30 cellular contexts compared by ENCODE assay signal in the genomic region with DNA sequence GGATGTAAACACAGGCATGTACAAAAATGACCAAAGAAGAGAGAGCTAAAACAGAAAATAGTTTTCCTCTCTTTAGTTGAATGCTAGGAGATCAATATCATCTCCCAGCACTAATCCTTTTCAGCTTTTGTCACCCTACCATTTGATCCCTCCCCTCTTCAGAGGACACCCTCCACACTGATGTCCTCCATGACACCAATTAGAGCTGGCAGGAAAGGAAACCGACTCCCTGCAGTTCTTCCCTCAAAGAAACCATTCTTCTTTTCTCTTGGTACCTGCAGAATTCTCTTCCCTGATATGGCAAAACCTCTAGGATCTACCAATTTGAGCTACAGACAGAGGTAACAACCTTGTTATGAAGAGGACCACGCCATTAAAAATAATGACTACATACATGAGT. TPM values are rescaled to one million over a fixed set of nuclear protein-coding genes. Genes with fewer than 3 reads are reported as not detected.
"Had no signal": no experiment of that assay in that cellular context is flagged by ENCODE, and none has a peak within 500 bp of the region (broad histone marks: within the 10 kb centered on the region; RNA-seq: fewer than 3 reads in every experiment).

No MANE protein-coding gene starts in this region.

- H3K9me3 Mint-ChIP-seq: activated CD4-positive, alpha-beta memory T cell treated with anti-CD3 and anti-CD28 coated beads, Interleukin-2, amount 10 ng/mL, durations not matched to agents 7 days and 5 days; activated naive CD4-positive, alpha-beta T cell treated with anti-CD3 and anti-CD28 coated beads, Interleukin-2, amount 50 U/mL, for 24 hours; activated naive CD8-positive, alpha-beta T cell treated with anti-CD3 and anti-CD28 coated beads, Interleukin-2, amount 50 U/mL, for 24 hours; activated T-helper 2 cell treated with anti-CD3 and anti-CD28 coated beads, Interferon-gamma antibody, Interleukin-2, Interleukin-4, amounts not matched to agents 10 μg/mL and 5 μg/mL and 100 μg/mL, durations not matched to agents 14 hours and 24 hours and 36 hours; T-cell had no signal

- H3K27ac Mint-ChIP-seq: activated CD4-positive, alpha-beta memory T cell treated with anti-CD3 and anti-CD28 coated beads, Interleukin-2, amount 10 ng/mL, durations not matched to agents 7 days and 5 days; activated CD4-positive, alpha-beta T cell treated with anti-CD3 and anti-CD28 coated beads for 36 hours; activated naive CD4-positive, alpha-beta T cell treated with anti-CD3 and anti-CD28 coated beads, Interleukin-2, amount 50 U/mL, for 24 hours; activated naive CD8-positive, alpha-beta T cell treated with anti-CD3 and anti-CD28 coated beads, Interleukin-2, amount 50 U/mL, for 24 hours; activated T-helper 2 cell treated with anti-CD3 and anti-CD28 coated beads, Interferon-gamma antibody, Interleukin-2, Interleukin-4, amounts not matched to agents 10 μg/mL and 5 μg/mL and 100 μg/mL, durations not matched to agents 14 hours and 24 hours and 36 hours; T-cell had no signal

- ATAC-seq: activated CD4-positive, alpha-beta T cell treated with anti-CD3 and anti-CD28 coated beads for 36 hours; activated naive CD8-positive, alpha-beta T cell treated with anti-CD3 and anti-CD28 coated beads, Interleukin-2, amount 50 U/mL, for 24 hours; Panc1; Right ventricle myocardium inferior; T-cell had no signal

- H3K36me3 ChIP-seq: brain microvascular endothelial cell, cardiac muscle cell had no signal

- H3K4me3 ChIP-seq: cardiac muscle cell, SK-N-MC had no signal

- H3K4me3 Mint-ChIP-seq: activated CD4-positive, alpha-beta memory T cell treated with anti-CD3 and anti-CD28 coated beads, Interleukin-2, amount 10 ng/mL, durations not matched to agents 7 days and 5 days; activated CD4-positive, alpha-beta T cell treated with anti-CD3 and anti-CD28 coated beads for 36 hours; activated naive CD4-positive, alpha-beta T cell treated with anti-CD3 and anti-CD28 coated beads, Interleukin-2, amount 50 U/mL, for 24 hours; activated naive CD8-positive, alpha-beta T cell treated with anti-CD3 and anti-CD28 coated beads, Interleukin-2, amount 50 U/mL, for 24 hours; T-cell had no signal

- H3K36me3 Mint-ChIP-seq: activated naive CD4-positive, alpha-beta T cell treated with anti-CD3 and anti-CD28 coated beads, Interleukin-2, amount 50 U/mL, for 24 hours; T-cell had no signal

- H3K27me3 ChIP-seq: brain microvascular endothelial cell, cardiac muscle cell had no signal

- H3K27ac ChIP-seq: brain microvascular endothelial cell, cardiac muscle cell, SK-N-MC, VCaP had no signal

- DNase-seq: activated CD4-positive, alpha-beta memory T cell treated with anti-CD3 and anti-CD28 coated beads, Interleukin-2, amount 10 ng/mL, durations not matched to agents 7 days and 5 days; activated CD4-positive, alpha-beta T cell treated with anti-CD3 and anti-CD28 coated beads for 36 hours; activated CD4-positive, alpha-beta T cell treated with anti-CD3 and anti-CD28 coated beads, Interleukin-2, amount 50 U/mL, for 1 hour; activated CD4-positive, CD25-positive, alpha-beta regulatory T cell; activated naive CD8-positive, alpha-beta T cell treated with anti-CD3 and anti-CD28 coated beads, Interleukin-2, amount 50 U/mL, for 24 hours; activated T-cell treated with anti-CD3 and anti-CD28 coated beads for 4 hours; activated T-cell treated with anti-CD3 and anti-CD28 coated beads, Interleukin-2, amount 50 U/mL, for 48 hours; amygdala; brain microvascular endothelial cell; Kasumi-1; KBM-7; NCI-H1048; NCI-H146; NCI-H187 treated with DMSO at 0.1 percent for 48 hours; NCI-H2081 treated with DMSO at 0.1 percent for 48 hours; NCI-H345; NCI-H510A; NCI-H526 treated with DMSO at 0.1 percent for 48 hours; NK-92 treated with Interleukin-12 subunit alpha and Interleukin-12 subunit beta, amount 100 ng/mL, for 24 hours; OCI-M1; RPMI8226; T-cell had no signal

RNA-seq across cellular contexts. Expression of a gene that starts 5.3 kb away (rescaled TPM):
- total RNA-seq: activated CD8-positive, alpha-beta memory T cell treated with anti-CD3 and anti-CD28 coated beads for 36 hours had no signal
